ENCODE assay signal across 1 cellular context in the genomic region with DNA sequence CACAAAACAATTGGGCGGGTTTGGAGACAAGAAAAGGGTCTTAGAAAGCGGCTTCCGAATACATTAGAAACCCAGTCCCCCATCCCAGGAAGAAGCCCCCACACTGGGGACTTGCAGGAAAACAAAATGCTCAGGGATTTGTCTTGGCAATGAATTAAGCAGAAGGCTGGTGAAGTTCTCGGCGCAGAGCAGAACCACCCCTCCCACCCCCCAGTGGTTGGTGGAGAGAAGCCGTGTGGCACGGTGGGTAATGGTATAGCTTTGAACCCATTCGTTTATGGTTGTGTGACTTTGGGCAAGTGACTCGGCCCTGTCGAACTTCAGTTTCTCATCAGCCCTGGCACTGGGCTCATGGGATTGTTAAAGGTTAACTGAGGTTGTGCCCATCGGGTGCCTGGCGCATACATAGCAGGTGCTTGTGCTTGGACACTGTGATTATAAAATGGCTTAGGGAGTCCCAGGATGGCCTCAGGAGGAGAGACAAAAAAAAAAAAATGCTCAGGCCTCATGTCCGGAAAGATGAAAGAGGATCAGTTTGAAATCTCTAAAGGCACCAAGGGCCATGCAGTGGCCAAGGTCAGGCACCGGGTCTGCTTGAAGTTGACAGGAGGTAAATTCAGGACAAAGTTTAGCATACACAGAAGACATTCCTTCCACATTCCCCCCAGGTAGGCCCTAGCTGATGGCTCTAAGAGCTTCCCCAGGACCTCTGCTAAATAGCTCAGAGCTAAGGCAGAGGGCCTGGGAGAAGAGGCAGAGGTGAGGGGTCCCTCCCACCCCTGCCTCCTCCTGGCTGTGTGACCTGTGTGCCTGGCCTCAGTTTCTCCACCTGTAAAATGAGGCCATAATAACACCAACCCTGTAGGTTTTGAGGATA.
TF ChIP-seq lines count a peak whose summit lies in the region.

No MANE protein-coding gene starts in this region.

TF ChIP-seq in HepG2, 621 proteins besides CTCF, POLR2A, EP300 and RAD21 (continued from another document and continues in another):
- TF ChIP-seq, protein P1, sequence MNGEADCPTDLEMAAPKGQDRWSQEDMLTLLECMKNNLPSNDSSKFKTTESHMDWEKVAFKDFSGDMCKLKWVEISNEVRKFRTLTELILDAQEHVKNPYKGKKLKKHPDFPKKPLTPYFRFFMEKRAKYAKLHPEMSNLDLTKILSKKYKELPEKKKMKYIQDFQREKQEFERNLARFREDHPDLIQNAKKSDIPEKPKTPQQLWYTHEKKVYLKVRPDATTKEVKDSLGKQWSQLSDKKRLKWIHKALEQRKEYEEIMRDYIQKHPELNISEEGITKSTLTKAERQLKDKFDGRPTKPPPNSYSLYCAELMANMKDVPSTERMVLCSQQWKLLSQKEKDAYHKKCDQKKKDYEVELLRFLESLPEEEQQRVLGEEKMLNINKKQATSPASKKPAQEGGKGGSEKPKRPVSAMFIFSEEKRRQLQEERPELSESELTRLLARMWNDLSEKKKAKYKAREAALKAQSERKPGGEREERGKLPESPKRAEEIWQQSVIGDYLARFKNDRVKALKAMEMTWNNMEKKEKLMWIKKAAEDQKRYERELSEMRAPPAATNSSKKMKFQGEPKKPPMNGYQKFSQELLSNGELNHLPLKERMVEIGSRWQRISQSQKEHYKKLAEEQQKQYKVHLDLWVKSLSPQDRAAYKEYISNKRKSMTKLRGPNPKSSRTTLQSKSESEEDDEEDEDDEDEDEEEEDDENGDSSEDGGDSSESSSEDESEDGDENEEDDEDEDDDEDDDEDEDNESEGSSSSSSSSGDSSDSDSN (CRISPR knock-in tag; IDR thresholded peaks at IDR 0.05), result peak; percentile 44
- TF ChIP-seq ZNF468 (CRISPR knock-in tag; IDR thresholded peaks at IDR 0.05) (no peak), ZNF296 (CRISPR knock-in tag; conservative IDR thresholded peaks at IDR 0.05) (no peak), SAFB2 (CRISPR knock-in tag; IDR thresholded peaks at IDR 0.05; ENCODE audit: borderline replicate concordance, low read depth) (no peak), RFXAP (CRISPR knock-in tag; IDR thresholded peaks at IDR 0.05; ENCODE audit: borderline replicate concordance) (peak; percentile 90; the same call in 1 of the 2 replicates), ZNF615 (CRISPR knock-in tag; IDR thresholded peaks at IDR 0.05; ENCODE audit: borderline replicate concordance) (peak; percentile 54; the same call in 1 of the 2 replicates), ZNF75D (CRISPR knock-in tag; IDR thresholded peaks at IDR 0.05; ENCODE audit: borderline replicate concordance) (no peak), ZFY (CRISPR knock-in tag; IDR thresholded peaks at IDR 0.05) (peak; percentile 81), CEBPG (CRISPR knock-in tag; IDR thresholded peaks at IDR 0.05) (peak; percentile 79), KAT2B (IDR thresholded peaks at IDR 0.05; ENCODE audit: borderline replicate concordance, low read depth, low read length) (no peak), GFI1 (CRISPR knock-in tag; IDR thresholded peaks at IDR 0.05; ENCODE audit: borderline replicate concordance) (peak; percentile 90), FOXM1 (CRISPR knock-in tag; IDR thresholded peaks at IDR 0.05) (no peak), NFATC3 (CRISPR knock-in tag; IDR thresholded peaks at IDR 0.05) (0 out of 2 replicates have a peak, but pooled peaks have one; percentile 37), CHCHD3 (CRISPR knock-in tag; IDR thresholded peaks at IDR 0.05) (no peak), MED13 (CRISPR knock-in tag; IDR thresholded peaks at IDR 0.05) (peak; percentile 99), ELF3 (CRISPR knock-in tag; IDR thresholded peaks at IDR 0.05) (peak; percentile 96), ZNF619 (CRISPR knock-in tag; IDR thresholded peaks at IDR 0.05) (no peak; the same call in 1 of the 2 replicates), SMARCE1 (IDR thresholded peaks at IDR 0.05; ENCODE audit: borderline replicate concordance) (no peak), CBX5 (CRISPR knock-in tag; IDR thresholded peaks at IDR 0.05; ENCODE audit: borderline replicate concordance) (peak; percentile 94), ZBTB38 (CRISPR knock-in tag; IDR thresholded peaks at IDR 0.05) (no peak; the same call in 1 of the 2 replicates), ZNF772 (CRISPR knock-in tag; IDR thresholded peaks at IDR 0.05) (no peak; the same call in 1 of the 2 replicates), ZFP41 (CRISPR knock-in tag; IDR thresholded peaks at IDR 0.05; ENCODE audit: borderline replicate concordance) (no peak), LCORL (IDR thresholded peaks at IDR 0.05) (peak; percentile 74), LCORL (CRISPR knock-in tag; IDR thresholded peaks at IDR 0.05) (peak; percentile 100), ZSCAN30 (CRISPR knock-in tag; IDR thresholded peaks at IDR 0.05) (0 out of 2 replicates have a peak, but pooled peaks have one; percentile 57), MEF2D (CRISPR knock-in tag; IDR thresholded peaks at IDR 0.05) (peak; percentile 97), SMARCC2 (IDR thresholded peaks at IDR 0.05) (no peak)
- TF ChIP-seq, protein P2, sequence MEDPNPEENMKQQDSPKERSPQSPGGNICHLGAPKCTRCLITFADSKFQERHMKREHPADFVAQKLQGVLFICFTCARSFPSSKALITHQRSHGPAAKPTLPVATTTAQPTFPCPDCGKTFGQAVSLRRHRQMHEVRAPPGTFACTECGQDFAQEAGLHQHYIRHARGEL (CRISPR knock-in tag; IDR thresholded peaks at IDR 0.05), result peak; percentile 50; the same call in 1 of the 2 replicates
- TF ChIP-seq, protein P3, sequence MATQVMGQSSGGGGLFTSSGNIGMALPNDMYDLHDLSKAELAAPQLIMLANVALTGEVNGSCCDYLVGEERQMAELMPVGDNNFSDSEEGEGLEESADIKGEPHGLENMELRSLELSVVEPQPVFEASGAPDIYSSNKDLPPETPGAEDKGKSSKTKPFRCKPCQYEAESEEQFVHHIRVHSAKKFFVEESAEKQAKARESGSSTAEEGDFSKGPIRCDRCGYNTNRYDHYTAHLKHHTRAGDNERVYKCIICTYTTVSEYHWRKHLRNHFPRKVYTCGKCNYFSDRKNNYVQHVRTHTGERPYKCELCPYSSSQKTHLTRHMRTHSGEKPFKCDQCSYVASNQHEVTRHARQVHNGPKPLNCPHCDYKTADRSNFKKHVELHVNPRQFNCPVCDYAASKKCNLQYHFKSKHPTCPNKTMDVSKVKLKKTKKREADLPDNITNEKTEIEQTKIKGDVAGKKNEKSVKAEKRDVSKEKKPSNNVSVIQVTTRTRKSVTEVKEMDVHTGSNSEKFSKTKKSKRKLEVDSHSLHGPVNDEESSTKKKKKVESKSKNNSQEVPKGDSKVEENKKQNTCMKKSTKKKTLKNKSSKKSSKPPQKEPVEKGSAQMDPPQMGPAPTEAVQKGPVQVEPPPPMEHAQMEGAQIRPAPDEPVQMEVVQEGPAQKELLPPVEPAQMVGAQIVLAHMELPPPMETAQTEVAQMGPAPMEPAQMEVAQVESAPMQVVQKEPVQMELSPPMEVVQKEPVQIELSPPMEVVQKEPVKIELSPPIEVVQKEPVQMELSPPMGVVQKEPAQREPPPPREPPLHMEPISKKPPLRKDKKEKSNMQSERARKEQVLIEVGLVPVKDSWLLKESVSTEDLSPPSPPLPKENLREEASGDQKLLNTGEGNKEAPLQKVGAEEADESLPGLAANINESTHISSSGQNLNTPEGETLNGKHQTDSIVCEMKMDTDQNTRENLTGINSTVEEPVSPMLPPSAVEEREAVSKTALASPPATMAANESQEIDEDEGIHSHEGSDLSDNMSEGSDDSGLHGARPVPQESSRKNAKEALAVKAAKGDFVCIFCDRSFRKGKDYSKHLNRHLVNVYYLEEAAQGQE (IDR thresholded peaks at IDR 0.05; ENCODE audit: borderline replicate concordance in 1 of 2, low read depth in 1 of 2, low read length in 2 of 2), result peak in 1 of 2 experiments; percentile 72; a peak in 2 of 4 replicates
- TF ChIP-seq, protein P4, sequence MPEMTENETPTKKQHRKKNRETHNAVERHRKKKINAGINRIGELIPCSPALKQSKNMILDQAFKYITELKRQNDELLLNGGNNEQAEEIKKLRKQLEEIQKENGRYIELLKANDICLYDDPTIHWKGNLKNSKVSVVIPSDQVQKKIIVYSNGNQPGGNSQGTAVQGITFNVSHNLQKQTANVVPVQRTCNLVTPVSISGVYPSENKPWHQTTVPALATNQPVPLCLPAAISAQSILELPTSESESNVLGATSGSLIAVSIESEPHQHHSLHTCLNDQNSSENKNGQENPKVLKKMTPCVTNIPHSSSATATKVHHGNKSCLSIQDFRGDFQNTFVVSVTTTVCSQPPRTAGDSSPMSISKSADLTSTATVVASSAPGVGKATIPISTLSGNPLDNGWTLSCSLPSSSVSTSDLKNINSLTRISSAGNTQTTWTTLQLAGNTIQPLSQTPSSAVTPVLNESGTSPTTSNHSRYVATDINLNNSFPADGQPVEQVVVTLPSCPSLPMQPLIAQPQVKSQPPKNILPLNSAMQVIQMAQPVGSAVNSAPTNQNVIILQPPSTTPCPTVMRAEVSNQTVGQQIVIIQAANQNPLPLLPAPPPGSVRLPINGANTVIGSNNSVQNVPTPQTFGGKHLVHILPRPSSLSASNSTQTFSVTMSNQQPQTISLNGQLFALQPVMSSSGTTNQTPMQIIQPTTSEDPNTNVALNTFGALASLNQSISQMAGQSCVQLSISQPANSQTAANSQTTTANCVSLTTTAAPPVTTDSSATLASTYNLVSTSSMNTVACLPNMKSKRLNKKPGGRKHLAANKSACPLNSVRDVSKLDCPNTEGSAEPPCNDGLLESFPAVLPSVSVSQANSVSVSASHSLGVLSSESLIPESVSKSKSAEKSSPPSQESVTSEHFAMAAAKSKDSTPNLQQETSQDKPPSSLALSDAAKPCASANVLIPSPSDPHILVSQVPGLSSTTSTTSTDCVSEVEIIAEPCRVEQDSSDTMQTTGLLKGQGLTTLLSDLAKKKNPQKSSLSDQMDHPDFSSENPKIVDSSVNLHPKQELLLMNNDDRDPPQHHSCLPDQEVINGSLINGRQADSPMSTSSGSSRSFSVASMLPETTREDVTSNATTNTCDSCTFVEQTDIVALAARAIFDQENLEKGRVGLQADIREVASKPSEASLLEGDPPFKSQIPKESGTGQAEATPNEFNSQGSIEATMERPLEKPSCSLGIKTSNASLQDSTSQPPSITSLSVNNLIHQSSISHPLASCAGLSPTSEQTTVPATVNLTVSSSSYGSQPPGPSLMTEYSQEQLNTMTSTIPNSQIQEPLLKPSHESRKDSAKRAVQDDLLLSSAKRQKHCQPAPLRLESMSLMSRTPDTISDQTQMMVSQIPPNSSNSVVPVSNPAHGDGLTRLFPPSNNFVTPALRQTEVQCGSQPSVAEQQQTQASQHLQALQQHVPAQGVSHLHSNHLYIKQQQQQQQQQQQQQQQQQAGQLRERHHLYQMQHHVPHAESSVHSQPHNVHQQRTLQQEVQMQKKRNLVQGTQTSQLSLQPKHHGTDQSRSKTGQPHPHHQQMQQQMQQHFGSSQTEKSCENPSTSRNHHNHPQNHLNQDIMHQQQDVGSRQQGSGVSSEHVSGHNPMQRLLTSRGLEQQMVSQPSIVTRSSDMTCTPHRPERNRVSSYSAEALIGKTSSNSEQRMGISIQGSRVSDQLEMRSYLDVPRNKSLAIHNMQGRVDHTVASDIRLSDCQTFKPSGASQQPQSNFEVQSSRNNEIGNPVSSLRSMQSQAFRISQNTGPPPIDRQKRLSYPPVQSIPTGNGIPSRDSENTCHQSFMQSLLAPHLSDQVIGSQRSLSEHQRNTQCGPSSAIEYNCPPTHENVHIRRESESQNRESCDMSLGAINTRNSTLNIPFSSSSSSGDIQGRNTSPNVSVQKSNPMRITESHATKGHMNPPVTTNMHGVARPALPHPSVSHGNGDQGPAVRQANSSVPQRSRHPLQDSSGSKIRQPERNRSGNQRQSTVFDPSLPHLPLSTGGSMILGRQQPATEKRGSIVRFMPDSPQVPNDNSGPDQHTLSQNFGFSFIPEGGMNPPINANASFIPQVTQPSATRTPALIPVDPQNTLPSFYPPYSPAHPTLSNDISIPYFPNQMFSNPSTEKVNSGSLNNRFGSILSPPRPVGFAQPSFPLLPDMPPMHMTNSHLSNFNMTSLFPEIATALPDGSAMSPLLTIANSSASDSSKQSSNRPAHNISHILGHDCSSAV (CRISPR knock-in tag; IDR thresholded peaks at IDR 0.05; ENCODE audit: borderline replicate concordance), result no peak
- TF ChIP-seq, protein P5, sequence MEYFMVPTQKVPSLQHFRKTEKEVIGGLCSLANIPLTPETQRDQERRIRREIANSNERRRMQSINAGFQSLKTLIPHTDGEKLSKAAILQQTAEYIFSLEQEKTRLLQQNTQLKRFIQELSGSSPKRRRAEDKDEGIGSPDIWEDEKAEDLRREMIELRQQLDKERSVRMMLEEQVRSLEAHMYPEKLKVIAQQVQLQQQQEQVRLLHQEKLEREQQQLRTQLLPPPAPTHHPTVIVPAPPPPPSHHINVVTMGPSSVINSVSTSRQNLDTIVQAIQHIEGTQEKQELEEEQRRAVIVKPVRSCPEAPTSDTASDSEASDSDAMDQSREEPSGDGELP (IDR thresholded peaks at IDR 0.05; ENCODE audit: borderline replicate concordance, low read depth), result peak; percentile 65; the same call in 1 of the 2 replicates
- TF ChIP-seq, protein P6, sequence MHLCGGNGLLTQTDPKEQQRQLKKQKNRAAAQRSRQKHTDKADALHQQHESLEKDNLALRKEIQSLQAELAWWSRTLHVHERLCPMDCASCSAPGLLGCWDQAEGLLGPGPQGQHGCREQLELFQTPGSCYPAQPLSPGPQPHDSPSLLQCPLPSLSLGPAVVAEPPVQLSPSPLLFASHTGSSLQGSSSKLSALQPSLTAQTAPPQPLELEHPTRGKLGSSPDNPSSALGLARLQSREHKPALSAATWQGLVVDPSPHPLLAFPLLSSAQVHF (CRISPR knock-in tag; IDR thresholded peaks at IDR 0.05), result no peak
- TF ChIP-seq, protein P7, sequence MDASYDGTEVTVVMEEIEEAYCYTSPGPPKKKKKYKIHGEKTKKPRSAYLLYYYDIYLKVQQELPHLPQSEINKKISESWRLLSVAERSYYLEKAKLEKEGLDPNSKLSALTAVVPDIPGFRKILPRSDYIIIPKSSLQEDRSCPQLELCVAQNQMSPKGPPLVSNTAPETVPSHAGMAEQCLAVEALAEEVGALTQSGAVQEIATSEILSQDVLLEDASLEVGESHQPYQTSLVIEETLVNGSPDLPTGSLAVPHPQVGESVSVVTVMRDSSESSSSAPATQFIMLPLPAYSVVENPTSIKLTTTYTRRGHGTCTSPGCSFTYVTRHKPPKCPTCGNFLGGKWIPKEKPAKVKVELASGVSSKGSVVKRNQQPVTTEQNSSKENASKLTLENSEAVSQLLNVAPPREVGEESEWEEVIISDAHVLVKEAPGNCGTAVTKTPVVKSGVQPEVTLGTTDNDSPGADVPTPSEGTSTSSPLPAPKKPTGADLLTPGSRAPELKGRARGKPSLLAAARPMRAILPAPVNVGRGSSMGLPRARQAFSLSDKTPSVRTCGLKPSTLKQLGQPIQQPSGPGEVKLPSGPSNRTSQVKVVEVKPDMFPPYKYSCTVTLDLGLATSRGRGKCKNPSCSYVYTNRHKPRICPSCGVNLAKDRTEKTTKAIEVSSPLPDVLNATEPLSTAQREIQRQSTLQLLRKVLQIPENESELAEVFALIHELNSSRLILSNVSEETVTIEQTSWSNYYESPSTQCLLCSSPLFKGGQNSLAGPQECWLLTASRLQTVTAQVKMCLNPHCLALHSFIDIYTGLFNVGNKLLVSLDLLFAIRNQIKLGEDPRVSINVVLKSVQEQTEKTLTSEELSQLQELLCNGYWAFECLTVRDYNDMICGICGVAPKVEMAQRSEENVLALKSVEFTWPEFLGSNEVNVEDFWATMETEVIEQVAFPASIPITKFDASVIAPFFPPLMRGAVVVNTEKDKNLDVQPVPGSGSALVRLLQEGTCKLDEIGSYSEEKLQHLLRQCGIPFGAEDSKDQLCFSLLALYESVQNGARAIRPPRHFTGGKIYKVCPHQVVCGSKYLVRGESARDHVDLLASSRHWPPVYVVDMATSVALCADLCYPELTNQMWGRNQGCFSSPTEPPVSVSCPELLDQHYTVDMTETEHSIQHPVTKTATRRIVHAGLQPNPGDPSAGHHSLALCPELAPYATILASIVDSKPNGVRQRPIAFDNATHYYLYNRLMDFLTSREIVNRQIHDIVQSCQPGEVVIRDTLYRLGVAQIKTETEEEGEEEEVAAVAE (CRISPR knock-in tag; IDR thresholded peaks at IDR 0.05; ENCODE audit: borderline replicate concordance), result peak; percentile 87; the same call in 1 of the 2 replicates
